In the genomic region with DNA sequence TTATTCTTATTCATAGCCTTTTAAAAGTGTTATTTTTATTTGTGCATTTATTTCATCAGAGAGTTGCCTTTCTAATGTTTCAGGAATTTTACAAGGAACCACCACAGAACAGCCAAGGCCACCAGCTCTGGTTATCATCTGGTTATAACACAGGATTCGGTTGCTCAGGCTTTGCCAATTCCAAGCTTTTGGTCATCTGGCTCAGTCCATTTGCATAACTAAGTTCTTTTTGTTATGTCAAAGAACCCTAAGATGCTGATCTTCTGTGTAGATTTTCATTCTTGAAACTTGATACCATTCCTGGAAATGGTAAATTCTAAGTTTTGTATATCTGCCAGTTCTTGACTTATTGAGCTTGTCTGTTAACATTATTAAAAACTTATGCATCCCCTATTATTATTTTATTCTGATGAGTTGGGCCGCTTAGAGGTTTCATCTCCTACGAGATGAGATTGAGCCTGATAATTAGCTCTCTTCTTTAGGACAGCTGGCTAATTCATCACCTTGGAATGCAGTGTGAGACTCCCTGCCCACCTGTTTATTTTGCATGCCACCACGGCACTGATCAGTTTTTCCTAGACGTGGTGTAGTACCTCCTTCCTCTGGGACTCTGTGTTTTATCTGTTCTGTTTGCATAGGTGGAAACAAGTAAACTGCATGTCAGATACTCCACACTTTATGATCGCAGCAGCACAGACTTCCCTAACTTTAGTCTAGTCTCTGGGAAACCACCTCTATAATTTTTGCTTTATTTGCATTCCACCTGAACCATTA, we compare ENCODE assay signal across 19 cellular contexts.
DNase-seq lines count a peak whose midpoint lies in the region; ATAC-seq, FAIRE-seq and TF ChIP-seq lines count a peak whose summit lies in the region.
"Had no signal": no experiment of that assay in that cellular context is flagged by ENCODE, and none has a peak within 500 bp of the region (broad histone marks: within the 10 kb centered on the region; RNA-seq: fewer than 3 reads in every experiment).

No MANE protein-coding gene starts in this region.

- H3K27me3 Mint-ChIP-seq in HFFc6 (ENCODE audit: insufficient read depth) = no peaks in the 10 kb centered on the region
- H3K27me3 Mint-ChIP-seq: activated naive CD8-positive, alpha-beta T cell treated with anti-CD3 and anti-CD28 coated beads, Interleukin-2, amount 50 U/mL, for 24 hours had no signal

- H3K27me3 ChIP-seq in transverse colon = no peaks in the 10 kb centered on the region
- H3K27me3 ChIP-seq: heart right ventricle, Peyer's patch, right lobe of liver had no signal

- DNase-seq in AG20443 (ENCODE audit: low spot score) = peak; percentile 64
- peak; percentile 21 for DNase-seq in HFFc6
- DNase-seq in astrocyte of the hippocampus (ENCODE audit: low read depth, low spot score) = peak; percentile 52
- DNase-seq in iPS DF 19.7 (ENCODE audit: low read depth, low spot score) = peak; percentile 48
- no peak for DNase-seq in stimulated activated CD4-positive, alpha-beta T cell treated with anti-CD3 and anti-CD28 coated beads, Interleukin-12 subunit alpha, Interleukin-12 subunit beta, amount 100 ng/mL, for 4 hours
- DNase-seq in GM19239 (ENCODE audit: insufficient read length, low spot score) = no peak
- DNase-seq in transverse colon = no peak
- DNase-seq: activated naive CD8-positive, alpha-beta T cell treated with anti-CD3 and anti-CD28 coated beads, Interleukin-2, amount 50 U/mL, for 24 hours; cerebellar nuclear complex; heart right ventricle; NCI-H2029 treated with DMSO at 0.1 percent for 48 hours; NCI-H524 treated with DMSO at 0.1 percent for 48 hours; Peyer's patch; right lobe of liver; stimulated activated CD4-positive, alpha-beta T cell treated with anti-CD3 and anti-CD28 coated beads, Interleukin-2, amount 100 ng/mL, for 48 hours had no signal

- H3K4me3 ChIP-seq in transverse colon = no peak overlapping the region
- H3K4me3 ChIP-seq: heart right ventricle, Peyer's patch, right lobe of liver had no signal

- WGBS in transverse colon (ENCODE audit: low coverage in 1 of 2), 2 donors = 46 to 57% methylated on average over 6 of the region's 6 CpGs

- peaks cover 16% of the 10 kb centered on the region; the same call in 1 of the 2 replicates for H3K36me3 Mint-ChIP-seq in HFFc6 (ENCODE audit: low read depth)

- no peak for TF ChIP-seq EP300 in transverse colon (IDR thresholded peaks at IDR 0.05; ENCODE audit: low read depth)

- no peak for FAIRE-seq in GM19239 (lab: Jason Lieb, UNC)
- FAIRE-seq: endometrium, HTR-8/SVneo had no signal

- H3K9me3 Mint-ChIP-seq in HFFc6 = no peaks in the 10 kb centered on the region; the same call in 1 of the 2 replicates

- TF ChIP-seq POLR2A in transverse colon (IDR thresholded peaks at IDR 0.05) = no peak

- H3K36me3 ChIP-seq in transverse colon = no peaks in the 10 kb centered on the region
- H3K36me3 ChIP-seq: Peyer's patch, right lobe of liver had no signal

- in situ Hi-C loops in transverse colon (cut with MboI; ENCODE audit: low pct_ligation_motif_present in 1 of 4, low pct_unique_long_range_greater_than_20kb in 1 of 4, low sequenced_read_pairs in 3 of 4) = loop anchor here in 2 of 4 donors (10.0 to 25.0 kb wide), 2 partner anchors 96 to 594 kb away; no protein-coding TSS in a partner anchor

- H3K4me3 Mint-ChIP-seq in HFFc6 = no peak overlapping the region
- H3K4me3 Mint-ChIP-seq: activated naive CD8-positive, alpha-beta T cell treated with anti-CD3 and anti-CD28 coated beads, Interleukin-2, amount 50 U/mL, for 24 hours; activated T-helper 1 cell treated with anti-CD3 and anti-CD28 coated beads, Interleukin-12 subunit alpha, Interleukin-12 subunit beta, Interleukin-2, Interleukin-4 antibody, amounts not matched to agents 30 ng/mL and 10 ng/mL and 1 ng/mL, durations not matched to agents 14 hours and 24 hours and 36 hours had no signal

- TF ChIP-seq CTCF in HFFc6 (IDR thresholded peaks at IDR 0.05) (no peak), transverse colon (IDR thresholded peaks at IDR 0.05) (no peak)

- no peak for ATAC-seq in GM21723 (IDR thresholded peaks at IDR 0.05; ENCODE audit: unreplicated experiment)
- ATAC-seq: activated naive CD8-positive, alpha-beta T cell treated with anti-CD3 and anti-CD28 coated beads, Interleukin-2, amount 50 U/mL, for 24 hours had no signal

- intact Hi-C loops in transverse colon (cut with DNase I; ENCODE audit: low total_unique reads) = no loop called here

- H3K27ac ChIP-seq in transverse colon = no peak overlapping the region
- H3K27ac ChIP-seq: Peyer's patch, right lobe of liver had no signal

- H3K4me1 Mint-ChIP-seq in HFFc6 (ENCODE audit: low read depth) = peaks cover 9% of the 10 kb centered on the region; the same call in 1 of the 2 replicates

- peaks cover 0 to 10% (median 0%) of the 10 kb centered on the region in 4 donors for H3K4me1 ChIP-seq in transverse colon
- H3K4me1 ChIP-seq: Peyer's patch had no signal

- H3K27ac Mint-ChIP-seq in HFFc6 = no peak overlapping the region
- H3K27ac Mint-ChIP-seq: activated naive CD8-positive, alpha-beta T cell treated with anti-CD3 and anti-CD28 coated beads, Interleukin-2, amount 50 U/mL, for 24 hours; activated T-helper 1 cell treated with anti-CD3 and anti-CD28 coated beads, Interleukin-12 subunit alpha, Interleukin-12 subunit beta, Interleukin-2, Interleukin-4 antibody, amounts not matched to agents 30 ng/mL and 10 ng/mL and 1 ng/mL, durations not matched to agents 14 hours and 24 hours and 36 hours had no signal

- no peaks in the 10 kb centered on the region for H3K9me3 ChIP-seq in transverse colon
- H3K9me3 ChIP-seq: heart right ventricle, Peyer's patch, right lobe of liver had no signal

Comparison
In these comparisons a context has a peak if more than half of its experiments do, and no peak if none do; other contexts are left out.
1. DNase-seq: peak in AG20443 (single experiment), HFFc6 (single experiment), astrocyte of the hippocampus (single experiment) and iPS DF 19.7 (single experiment); none in stimulated activated CD4-positive, alpha-beta T cell treated with anti-CD3 and anti-CD28 coated beads, Interleukin-12 subunit alpha, Interleukin-12 subunit beta, amount 100 ng/mL, for 4 hours (single experiment), GM19239 (single experiment) and transverse colon (single experiment).